18 cellular contexts compared by ENCODE assay signal in the genomic region with DNA sequence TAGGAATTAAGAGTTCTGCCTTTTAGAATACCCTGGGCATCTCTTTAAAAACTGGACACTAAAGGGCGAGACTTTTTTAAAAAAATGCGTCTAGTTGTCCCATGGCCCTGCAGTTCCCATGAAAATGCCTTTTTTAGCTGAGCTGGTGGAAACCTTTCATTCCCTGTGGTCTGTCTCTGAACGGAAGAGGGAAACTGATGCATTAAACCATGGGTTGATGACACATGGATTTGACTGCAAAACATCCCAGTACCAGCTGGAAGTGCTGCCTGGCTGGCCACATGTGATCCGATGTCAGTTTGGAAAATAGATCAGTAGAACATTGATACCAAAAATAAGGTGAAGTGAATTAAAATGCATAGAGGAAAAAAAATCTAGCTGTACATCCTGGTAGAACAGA.
A peak's percentile ranks its signal among the peaks of the same experiment; 100 is the strongest.
DNase-seq lines count a peak whose midpoint lies in the region; ATAC-seq and TF ChIP-seq lines count a peak whose summit lies in the region.
"Had no signal": no experiment of that assay in that cellular context is flagged by ENCODE, and none has a peak within 500 bp of the region (broad histone marks: within the 10 kb centered on the region; RNA-seq: fewer than 3 reads in every experiment).

No MANE protein-coding gene starts in this region.

- H2BK12ac ChIP-seq in mesenchymal stem cell (ENCODE audit: low read length in 2 of 2), result no peak overlapping the region

- H3K4ac ChIP-seq in mesenchymal stem cell (ENCODE audit: low read depth in 1 of 2, low read length in 2 of 2), result no peak overlapping the region

- in situ Hi-C loops in brain microvascular endothelial cell (cut with HindIII; ENCODE audit: low pct_ligation_motif_present, low sequenced_read_pairs), result no loop called here

- no peak overlapping the region for H3K4me3 ChIP-seq in AG10803 (ENCODE audit: low read length)
- no peak overlapping the region for H3K4me3 ChIP-seq in brain microvascular endothelial cell (ENCODE audit: low read depth, low read length)
- no peak overlapping the region for H3K4me3 ChIP-seq in mesenchymal stem cell (ENCODE audit: insufficient read depth in 1 of 2, low read depth in 1 of 2, low read length in 2 of 2)
- H3K4me3 ChIP-seq: MG63 had no signal

- peaks cover 1% of the 10 kb centered on the region for H3K4me1 ChIP-seq in mesenchymal stem cell (ENCODE audit: control insufficient read depth, insufficient read depth, low read depth, low read length)

- peak; percentile 29 for DNase-seq in AG10803 (ENCODE audit: low read depth)
- peak; percentile 45 for DNase-seq in LHCN-M2 (ENCODE audit: low read depth)
- DNase-seq in brain microvascular endothelial cell, result no peak
- DNase-seq in mesenchymal stem cell, result peak; percentile 18
- DNase-seq in amygdala (lab: John Stamatoyannopoulos, UW), result no peak
- no peak for DNase-seq in activated T-cell treated with anti-CD3 and anti-CD28 coated beads for 4 hours
- DNase-seq in activated CD4-positive, alpha-beta T cell treated with anti-CD3 and anti-CD28 coated beads, Interleukin-2, amount 50 U/mL, for 48 hours, result no peak
- DNase-seq: H7, Kasumi-1, MG63, NCI-H1048, NCI-H1417 treated with DMSO at 0.1 percent for 48 hours, NCI-H187, NCI-H446 treated with DMSO at 0.1 percent for 48 hours, NCI-H526 treated with DMSO at 0.1 percent for 48 hours, OCI-M1, SHP77 had no signal

- no peak for ATAC-seq in HG03135 (IDR thresholded peaks at IDR 0.05; ENCODE audit: unreplicated experiment)

- no peak overlapping the region for H3K23ac ChIP-seq in mesenchymal stem cell (ENCODE audit: low read length in 2 of 2)

- H2AFZ ChIP-seq in mesenchymal stem cell (ENCODE audit: low read depth, low read length), result no peak overlapping the region

- H3K36me3 ChIP-seq in brain microvascular endothelial cell (replicated peaks) (peaks cover 10% of the 10 kb centered on the region), mesenchymal stem cell (ENCODE audit: control insufficient read depth in 1 of 2, insufficient read depth in 2 of 2, low read depth in 1 of 2, low read length in 2 of 2) (peaks cover 10 to 80% of the 10 kb centered on the region in 2 experiments)

- peaks cover 15% of the 10 kb centered on the region for H3K79me1 ChIP-seq in mesenchymal stem cell (replicated peaks; ENCODE audit: low read length, poor library complexity, severe bottlenecking)

- H3K27ac ChIP-seq in brain microvascular endothelial cell (peak overlapping the region; percentile 1), mesenchymal stem cell (ENCODE audit: low read length, poor library complexity, severe bottlenecking) (no peak overlapping the region)

- H3K27me3 ChIP-seq in brain microvascular endothelial cell (replicated peaks), result no peaks in the 10 kb centered on the region
- H3K27me3 ChIP-seq in mesenchymal stem cell (ENCODE audit: control insufficient read depth in 1 of 2, insufficient read depth in 1 of 2, low read length in 2 of 2), result no peaks in the 10 kb centered on the region
- H3K27me3 ChIP-seq: MG63 had no signal

- TF ChIP-seq CTCF in AG10803 (conservative IDR thresholded peaks at IDR 0.05; ENCODE audit: low read length), result no peak
- no peak for TF ChIP-seq CTCF in brain microvascular endothelial cell (IDR thresholded peaks at IDR 0.05; ENCODE audit: low read depth, low read length, missing control alignments)

- H4K8ac ChIP-seq in mesenchymal stem cell (ENCODE audit: low read length), result no peak overlapping the region

- H3K18ac ChIP-seq in mesenchymal stem cell (ENCODE audit: low read depth in 1 of 2, low read length in 2 of 2), result no peak overlapping the region

- H2BK15ac ChIP-seq in mesenchymal stem cell (ENCODE audit: low read depth, poor library complexity, severe bottlenecking), result no peak overlapping the region

- H2BK5ac ChIP-seq in mesenchymal stem cell (ENCODE audit: low read depth, low read length, poor library complexity, severe bottlenecking), result no peak overlapping the region

- H4K91ac ChIP-seq in mesenchymal stem cell (ENCODE audit: low read length), result no peak overlapping the region

- H3K9me3 ChIP-seq in mesenchymal stem cell (ENCODE audit: control insufficient read depth, low read length), result no peaks in the 10 kb centered on the region
- H3K9me3 ChIP-seq: MG63 had no signal

- no peak overlapping the region for H2BK120ac ChIP-seq in mesenchymal stem cell (ENCODE audit: low read depth, low read length)

- H2AK5ac ChIP-seq in mesenchymal stem cell (ENCODE audit: low read length, severe bottlenecking), result no peak overlapping the region

- H3K4me2 ChIP-seq in mesenchymal stem cell (ENCODE audit: low read length, poor library complexity, severe bottlenecking), result no peak overlapping the region

- H3K14ac ChIP-seq in mesenchymal stem cell (ENCODE audit: low read length in 2 of 2), result no peak overlapping the region

- peak overlapping the region; percentile 15 for H3K9ac ChIP-seq in mesenchymal stem cell (ENCODE audit: low read length)

- 80% methylated on average over 4 of the region's 4 CpGs for WGBS in mesenchymal stem cell

Comparison
In these comparisons a context has a peak if more than half of its experiments do, and no peak if none do; other contexts are left out.
1. DNase-seq: peak in AG10803 (single experiment), LHCN-M2 (single experiment) and mesenchymal stem cell (single experiment); none in brain microvascular endothelial cell (single experiment), amygdala (0 of 56), activated T-cell treated with anti-CD3 and anti-CD28 coated beads for 4 hours (single experiment) and activated CD4-positive, alpha-beta T cell treated with anti-CD3 and anti-CD28 coated beads, Interleukin-2, amount 50 U/mL, for 48 hours (0 of 2).